8 cellular contexts compared by ENCODE assay signal in genomic region chr1:77219166-77219887, GRCh38. TPM values are rescaled to one million over a fixed set of nuclear protein-coding genes. Genes with fewer than 3 reads are reported as not detected.
DNase-seq lines count a peak whose midpoint lies in the region; ATAC-seq and TF ChIP-seq lines count a peak whose summit lies in the region.

PIGK (minus strand) TSS chr1:77219430; CDS start chr1:77219402, 28 bp downstream.

- DNase-seq in AG09319 (ENCODE audit: extremely low read depth, low read depth): peak; percentile 56
- DNase-seq in NCI-H345 treated with DMSO at 0.1 percent for 48 hours (lab: John Stamatoyannopoulos, UW; ENCODE audit: unreplicated experiment): peak; percentile 85
- peak; percentile 89 for DNase-seq in activated CD4-positive, CD25-positive, alpha-beta regulatory T cell treated with anti-CD3 and anti-CD28 coated beads, Interleukin-2, amount 50 U/mL, for 72 hours
- DNase-seq in cerebellum (ENCODE audit: low spot score): peak; percentile 75
- peak; percentile 95 for DNase-seq in islet precursor cell
- DNase-seq in stimulated activated CD4-positive, alpha-beta T cell treated with anti-CD3 and anti-CD28 coated beads, Interleukin-12 subunit alpha, Interleukin-12 subunit beta, amount 100 ng/mL, for 48 hours (ENCODE audit: low read depth in 2 of 3, low spot score in 1 of 3): peak; percentile 82 to 86 (median 84)

- TF ChIP-seq CTCF in AG09319 (IDR thresholded peaks at IDR 0.05; ENCODE audit: low read depth, low read length): peak; percentile 19

- ATAC-seq in GM19023 (IDR thresholded peaks at IDR 0.05; ENCODE audit: unreplicated experiment) (peak; percentile 99), HG03280 (IDR thresholded peaks at IDR 0.05; ENCODE audit: unreplicated experiment) (peak; percentile 96)

RNA-seq across cellular contexts. Expression of gene PIGK, which starts in this region (rescaled TPM):
- total RNA-seq in cerebellum: 21.1 TPM

Comparison
In these comparisons a context has a peak if more than half of its experiments do, and no peak if none do; other contexts are left out.
1. Peak in every context shown above with its lines: DNase-seq and ATAC-seq.